ENCODE assay signal across 40 cellular contexts in the genomic region with DNA sequence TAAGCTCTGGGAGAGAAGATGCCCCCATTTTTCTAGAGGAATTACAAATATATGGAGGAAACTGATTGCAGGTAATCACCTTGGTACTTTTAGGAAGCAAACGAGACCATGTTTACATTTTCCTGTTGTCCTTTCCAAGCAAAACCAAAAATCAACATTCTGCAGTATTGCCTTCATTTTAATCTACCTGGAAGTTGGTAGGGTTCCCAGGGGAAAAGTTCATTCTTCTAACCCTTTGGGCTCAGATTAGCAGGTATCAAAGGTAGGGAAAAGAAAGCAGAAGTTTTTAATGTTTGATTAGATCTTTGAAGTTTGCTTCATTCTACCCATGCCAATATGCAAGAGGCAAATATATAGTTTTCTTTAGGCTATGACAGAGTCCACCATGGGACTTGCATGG.
"Had no signal": no experiment of that assay in that cellular context is flagged by ENCODE, and none has a peak within 500 bp of the region (broad histone marks: within the 10 kb centered on the region; RNA-seq: fewer than 3 reads in every experiment).

No MANE protein-coding gene starts in this region.

- H3K36me3 Mint-ChIP-seq: activated CD8-positive, alpha-beta memory T cell treated with anti-CD3 and anti-CD28 coated beads, Interleukin-2, amount 10 ng/mL, durations not matched to agents 7 days and 5 days; activated naive CD4-positive, alpha-beta T cell treated with anti-CD3 and anti-CD28 coated beads, Interleukin-2, amount 10 ng/mL, durations not matched to agents 7 days and 5 days; activated naive CD4-positive, alpha-beta T cell treated with anti-CD3 and anti-CD28 coated beads, Interleukin-2, amount 50 U/mL, for 24 hours; activated naive CD8-positive, alpha-beta T cell; activated naive CD8-positive, alpha-beta T cell treated with anti-CD3 and anti-CD28 coated beads, Interleukin-2, amount 10 ng/mL, durations not matched to agents 7 days and 5 days; brain; WTC11 had no signal

- DNase-seq: activated CD4-positive, alpha-beta memory T cell treated with anti-CD3 and anti-CD28 coated beads, Interleukin-2, amount 10 ng/mL, durations not matched to agents 7 days and 5 days; activated CD4-positive, alpha-beta T cell treated with anti-CD3 and anti-CD28 coated beads for 1 hour; activated CD4-positive, alpha-beta T cell treated with anti-CD3 and anti-CD28 coated beads for 36 hours; activated CD4-positive, alpha-beta T cell treated with anti-CD3 and anti-CD28 coated beads for 48 hours; activated CD4-positive, alpha-beta T cell treated with anti-CD3 and anti-CD28 coated beads, Interleukin-2, amount 10 ng/mL, durations not matched to agents 7 days and 5 days; activated CD4-positive, alpha-beta T cell treated with anti-CD3 and anti-CD28 coated beads, Interleukin-2, amount 50 U/mL, for 48 hours; activated CD4-positive, CD25-positive, alpha-beta regulatory T cell; activated CD8-positive, alpha-beta memory T cell treated with anti-CD3 and anti-CD28 coated beads for 24 hours; activated CD8-positive, alpha-beta memory T cell treated with anti-CD3 and anti-CD28 coated beads, Interleukin-2, amount 10 ng/mL, durations not matched to agents 7 days and 5 days; activated CD8-positive, alpha-beta memory T cell treated with anti-CD3 and anti-CD28 coated beads, Interleukin-2, amount 50 U/mL, for 48 hours; activated CD8-positive, alpha-beta T cell treated with anti-CD3 and anti-CD28 coated beads, Interleukin-2, amount 10 ng/mL, durations not matched to agents 7 days and 5 days; activated effector memory CD4-positive, alpha-beta T cell treated with Interleukin-2 at 50 U/mL for 16 hours; activated gamma-delta T cell; activated naive CD4-positive, alpha-beta T cell treated with anti-CD3 and anti-CD28 coated beads, Interleukin-2, amount 10 ng/mL, durations not matched to agents 7 days and 5 days; activated naive CD4-positive, alpha-beta T cell treated with Interleukin-2 at 50 U/mL for 16 hours; activated naive CD8-positive, alpha-beta T cell treated with anti-CD3 and anti-CD28 coated beads, Interleukin-2, amount 10 ng/mL, durations not matched to agents 7 days and 5 days; activated naive CD8-positive, alpha-beta T cell treated with anti-CD3 and anti-CD28 coated beads, Interleukin-2, amount 50 U/mL, for 24 hours; activated T-cell treated with anti-CD3 and anti-CD28 coated beads, Interleukin-2, amount 50 U/mL, for 24 hours; activated T-cell treated with anti-CD3 and anti-CD28 coated beads, Interleukin-2, amount 50 U/mL, for 48 hours; amygdala; anterior cingulate cortex; caudate nucleus; cerebellar nuclear complex; T-helper 1 cell; T-helper 2 cell; T-helper 9 cell had no signal

- H3K9me3 Mint-ChIP-seq: activated CD4-positive, alpha-beta T cell treated with anti-CD3 and anti-CD28 coated beads, Interleukin-2, amount 10 ng/mL, durations not matched to agents 7 days and 5 days; activated naive CD4-positive, alpha-beta T cell treated with anti-CD3 and anti-CD28 coated beads, Interleukin-2, amount 10 ng/mL, durations not matched to agents 7 days and 5 days; activated naive CD4-positive, alpha-beta T cell treated with anti-CD3 and anti-CD28 coated beads, Interleukin-2, amount 50 U/mL, for 24 hours; activated naive CD8-positive, alpha-beta T cell treated with anti-CD3 and anti-CD28 coated beads, Interleukin-2, amount 10 ng/mL, durations not matched to agents 7 days and 5 days; activated naive CD8-positive, alpha-beta T cell treated with anti-CD3 and anti-CD28 coated beads, Interleukin-2, amount 50 U/mL, for 24 hours; activated T-cell treated with anti-CD3 and anti-CD28 coated beads, Interleukin-2, amount 50 U/mL, for 24 hours; activated T-helper 2 cell treated with anti-CD3 and anti-CD28 coated beads, Interferon-gamma antibody, Interleukin-2, Interleukin-4, amounts not matched to agents 10 μg/mL and 5 μg/mL and 100 μg/mL, durations not matched to agents 14 hours and 24 hours and 36 hours; brain; central memory CD8-positive, alpha-beta T cell; T-helper 1 cell treated with Interleukin-12 subunit alpha and Interleukin-12 subunit beta and Interleukin-4 antibody, amounts not matched to agents 30 μg/mL and 1 μg/mL, for 36 hours; T-helper 2 cell treated with Interferon-gamma antibody and Interleukin-4, amounts not matched to agents 5 μg/mL and 100 μg/mL, for 36 hours had no signal

- H3K9me3 ChIP-seq: ascending aorta had no signal

- H3K27ac Mint-ChIP-seq: activated CD4-positive, alpha-beta memory T cell treated with anti-CD3 and anti-CD28 coated beads, Interleukin-2, amount 10 ng/mL, durations not matched to agents 7 days and 5 days; activated CD4-positive, alpha-beta T cell treated with anti-CD3 and anti-CD28 coated beads for 36 hours; activated CD4-positive, alpha-beta T cell treated with anti-CD3 and anti-CD28 coated beads, Interleukin-2, amount 10 ng/mL, durations not matched to agents 7 days and 5 days; activated CD8-positive, alpha-beta memory T cell treated with anti-CD3 and anti-CD28 coated beads, Interleukin-2, amount 10 ng/mL, durations not matched to agents 7 days and 5 days; activated CD8-positive, alpha-beta T cell treated with anti-CD3 and anti-CD28 coated beads, Interleukin-2, amount 10 ng/mL, durations not matched to agents 7 days and 5 days; activated naive CD4-positive, alpha-beta T cell treated with anti-CD3 and anti-CD28 coated beads, Interleukin-2, amount 10 ng/mL, durations not matched to agents 7 days and 5 days; activated naive CD4-positive, alpha-beta T cell treated with anti-CD3 and anti-CD28 coated beads, Interleukin-2, amount 50 U/mL, for 24 hours; activated naive CD8-positive, alpha-beta T cell; activated naive CD8-positive, alpha-beta T cell treated with anti-CD3 and anti-CD28 coated beads, Interleukin-2, amount 10 ng/mL, durations not matched to agents 7 days and 5 days; activated naive CD8-positive, alpha-beta T cell treated with anti-CD3 and anti-CD28 coated beads, Interleukin-2, amount 50 U/mL, for 24 hours; activated T-cell treated with anti-CD3 and anti-CD28 coated beads, Interleukin-2, amount 50 U/mL, for 24 hours; activated T-helper 2 cell treated with anti-CD3 and anti-CD28 coated beads, Interferon-gamma antibody, Interleukin-2, Interleukin-4, amounts not matched to agents 10 μg/mL and 5 μg/mL and 100 μg/mL, durations not matched to agents 14 hours and 24 hours and 36 hours; brain; T-helper 1 cell treated with Interleukin-12 subunit alpha and Interleukin-12 subunit beta and Interleukin-4 antibody, amounts not matched to agents 30 μg/mL and 1 μg/mL, for 36 hours; T-helper 2 cell treated with Interferon-gamma antibody and Interleukin-4, amounts not matched to agents 5 μg/mL and 100 μg/mL, for 36 hours; WTC11 had no signal

- H3K36me3 ChIP-seq: ascending aorta, cardiac muscle cell, WERI-Rb-1 had no signal

- FAIRE-seq: bronchial epithelial cell, TTC549 had no signal

- H3K4me3 Mint-ChIP-seq: activated CD4-positive, alpha-beta memory T cell treated with anti-CD3 and anti-CD28 coated beads, Interleukin-2, amount 10 ng/mL, durations not matched to agents 7 days and 5 days; activated CD4-positive, alpha-beta T cell treated with anti-CD3 and anti-CD28 coated beads for 36 hours; activated CD4-positive, alpha-beta T cell treated with anti-CD3 and anti-CD28 coated beads, Interleukin-2, amount 10 ng/mL, durations not matched to agents 7 days and 5 days; activated CD8-positive, alpha-beta memory T cell treated with anti-CD3 and anti-CD28 coated beads, Interleukin-2, amount 10 ng/mL, durations not matched to agents 7 days and 5 days; activated CD8-positive, alpha-beta T cell treated with anti-CD3 and anti-CD28 coated beads, Interleukin-2, amount 10 ng/mL, durations not matched to agents 7 days and 5 days; activated naive CD4-positive, alpha-beta T cell treated with anti-CD3 and anti-CD28 coated beads, Interleukin-2, amount 10 ng/mL, durations not matched to agents 7 days and 5 days; activated naive CD4-positive, alpha-beta T cell treated with anti-CD3 and anti-CD28 coated beads, Interleukin-2, amount 50 U/mL, for 24 hours; activated naive CD8-positive, alpha-beta T cell; activated naive CD8-positive, alpha-beta T cell treated with anti-CD3 and anti-CD28 coated beads, Interleukin-2, amount 10 ng/mL, durations not matched to agents 7 days and 5 days; activated naive CD8-positive, alpha-beta T cell treated with anti-CD3 and anti-CD28 coated beads, Interleukin-2, amount 50 U/mL, for 24 hours; activated T-cell treated with anti-CD3 and anti-CD28 coated beads, Interleukin-2, amount 50 U/mL, for 24 hours; brain; central memory CD8-positive, alpha-beta T cell; T-helper 1 cell treated with Interleukin-12 subunit alpha and Interleukin-12 subunit beta and Interleukin-4 antibody, amounts not matched to agents 30 μg/mL and 1 μg/mL, for 36 hours; T-helper 2 cell treated with Interferon-gamma antibody and Interleukin-4, amounts not matched to agents 5 μg/mL and 100 μg/mL, for 36 hours; WTC11 had no signal

- ATAC-seq: activated CD4-positive, alpha-beta T cell treated with anti-CD3 and anti-CD28 coated beads for 36 hours; activated CD4-positive, CD25-positive, alpha-beta regulatory T cell treated with anti-CD3 and anti-CD28 coated beads, Interleukin-2, amount 50 U/mL, for 24 hours; activated CD8-positive, alpha-beta memory T cell treated with anti-CD3 and anti-CD28 coated beads, Interleukin-2, amount 10 ng/mL, durations not matched to agents 7 days and 5 days; activated CD8-positive, alpha-beta T cell treated with anti-CD3 and anti-CD28 coated beads, Interleukin-2, amount 10 ng/mL, durations not matched to agents 7 days and 5 days; activated naive CD8-positive, alpha-beta T cell treated with anti-CD3 and anti-CD28 coated beads, Interleukin-2, amount 50 U/mL, for 24 hours had no signal

- H3K4me1 ChIP-seq: ascending aorta had no signal

- H3K27ac ChIP-seq: ascending aorta, cardiac muscle cell, WERI-Rb-1 had no signal

- H3K27me3 ChIP-seq: ascending aorta had no signal

- H3K4me3 ChIP-seq: ascending aorta, cardiac muscle cell had no signal

- H3K4me1 Mint-ChIP-seq: activated CD4-positive, alpha-beta memory T cell treated with anti-CD3 and anti-CD28 coated beads, Interleukin-2, amount 10 ng/mL, durations not matched to agents 7 days and 5 days; activated CD4-positive, alpha-beta T cell treated with anti-CD3 and anti-CD28 coated beads for 36 hours; activated CD4-positive, alpha-beta T cell treated with anti-CD3 and anti-CD28 coated beads, Interleukin-2, amount 10 ng/mL, durations not matched to agents 7 days and 5 days; activated naive CD4-positive, alpha-beta T cell treated with anti-CD3 and anti-CD28 coated beads, Interleukin-2, amount 10 ng/mL, durations not matched to agents 7 days and 5 days; activated naive CD4-positive, alpha-beta T cell treated with anti-CD3 and anti-CD28 coated beads, Interleukin-2, amount 50 U/mL, for 24 hours; activated naive CD8-positive, alpha-beta T cell treated with anti-CD3 and anti-CD28 coated beads, Interleukin-2, amount 10 ng/mL, durations not matched to agents 7 days and 5 days; activated naive CD8-positive, alpha-beta T cell treated with anti-CD3 and anti-CD28 coated beads, Interleukin-2, amount 50 U/mL, for 24 hours; brain; central memory CD8-positive, alpha-beta T cell had no signal
